13 cellular contexts compared by ENCODE assay signal in the genomic region with DNA sequence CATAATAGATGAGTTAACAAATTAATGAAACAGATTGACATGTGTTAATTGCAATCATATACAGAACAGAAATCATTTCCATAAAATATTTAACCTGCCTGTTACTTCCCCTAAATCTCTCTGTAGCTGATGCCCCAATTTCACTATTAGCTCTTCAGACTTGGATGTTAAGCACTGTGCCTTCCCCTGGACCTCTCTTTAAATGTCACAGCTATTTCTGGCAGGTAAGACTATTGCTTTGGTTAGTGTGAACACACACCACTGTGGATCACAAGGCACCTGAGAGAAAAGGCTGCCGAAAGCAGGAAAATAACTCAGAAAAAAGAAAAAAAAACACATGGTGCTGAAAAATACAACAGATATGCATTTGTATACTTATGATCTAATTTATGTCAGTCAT.
DNase-seq lines count a peak whose midpoint lies in the region; ATAC-seq and TF ChIP-seq lines count a peak whose summit lies in the region.
"Had no signal": no experiment of that assay in that cellular context is flagged by ENCODE, and none has a peak within 500 bp of the region (broad histone marks: within the 10 kb centered on the region; RNA-seq: fewer than 3 reads in every experiment).

No MANE protein-coding gene starts in this region.

- DNase-seq in Right ventricle myocardium inferior (ENCODE audit: missing footprints) (no peak), right atrium auricular region (ENCODE audit: low spot score) (no peak), cerebellar nuclear complex (lab: John Stamatoyannopoulos, UW) (peak; percentile 3 to 70), left ventricle myocardium inferior (no peak), retina (no peak), DMS79 (lab: John Stamatoyannopoulos, UW) (no peak)
- no peak for DNase-seq in stimulated activated CD4-positive, alpha-beta T cell treated with anti-CD3 and anti-CD28 coated beads, Interleukin-1b, Interleukin-23, amount 100 ng/mL, for 48 hours
- DNase-seq: 8988T, AML-193, DMS53, GM23248 had no signal

- no peak overlapping the region for H3K4me3 ChIP-seq in right atrium auricular region
- H3K4me3 ChIP-seq in left ventricle myocardium inferior, result no peak overlapping the region
- H3K4me3 ChIP-seq: BLaER1, GM12878, GM23248 had no signal

- H3K4me1 ChIP-seq in right atrium auricular region (no peaks in the 10 kb centered on the region), left ventricle myocardium inferior (peaks cover 16% of the 10 kb centered on the region)
- H3K4me1 ChIP-seq: BLaER1 had no signal

- H3K9me3 ChIP-seq in right atrium auricular region (no peaks in the 10 kb centered on the region), left ventricle myocardium inferior (replicated peaks) (peaks cover under 1% of the 10 kb centered on the region)
- H3K9me3 ChIP-seq: BLaER1 had no signal

- H3K36me3 ChIP-seq in right atrium auricular region (no peaks in the 10 kb centered on the region), left ventricle myocardium inferior (no peaks in the 10 kb centered on the region)
- H3K36me3 ChIP-seq: BLaER1 had no signal

- TF ChIP-seq CTCF in right atrium auricular region (IDR thresholded peaks at IDR 0.05), result no peak
- no peak for TF ChIP-seq CTCF in left ventricle myocardium inferior (IDR thresholded peaks at IDR 0.05; ENCODE audit: borderline replicate concordance)

- no peak overlapping the region for H3K27ac ChIP-seq in right atrium auricular region
- peak overlapping the region; percentile 68 for H3K27ac ChIP-seq in left ventricle myocardium inferior (replicated peaks)
- H3K27ac ChIP-seq: BLaER1, GM23248 had no signal

- intact Hi-C loops in Right ventricle myocardium inferior (cut with DNase I), result no loop called here
- intact Hi-C loops in left ventricle myocardium inferior (cut with micrococcal nuclease), result no loop called here

- H3K27me3 ChIP-seq in right atrium auricular region, result no peaks in the 10 kb centered on the region
- no peaks in the 10 kb centered on the region for H3K27me3 ChIP-seq in left ventricle myocardium inferior (ENCODE audit: low read depth)
- H3K27me3 ChIP-seq: BLaER1 had no signal

- peak; percentile 84 for ATAC-seq in Right ventricle myocardium inferior
- ATAC-seq: GM12878 had no signal

Comparison
In these comparisons a context has a peak if more than half of its experiments do, and no peak if none do; other contexts are left out.
1. DNase-seq: peak in cerebellar nuclear complex (2 of 2); none in Right ventricle myocardium inferior (single experiment), right atrium auricular region (single experiment), left ventricle myocardium inferior (single experiment), retina (single experiment), stimulated activated CD4-positive, alpha-beta T cell treated with anti-CD3 and anti-CD28 coated beads, Interleukin-1b, Interleukin-23, amount 100 ng/mL, for 48 hours (single experiment) and DMS79 (single experiment).